ENCODE assay signal across 29 cellular contexts in genomic region chr6:46059608-46060007, GRCh38. TPM values are rescaled to one million over a fixed set of nuclear protein-coding genes. Genes with fewer than 3 reads are reported as not detected.
DNase-seq lines count a peak whose midpoint lies in the region; ATAC-seq and TF ChIP-seq lines count a peak whose summit lies in the region.
"Had no signal": no experiment of that assay in that cellular context is flagged by ENCODE, and none has a peak within 500 bp of the region (broad histone marks: within the 10 kb centered on the region; RNA-seq: fewer than 3 reads in every experiment).

No MANE protein-coding gene starts in this region.

- peak; percentile 49 to 59 for DNase-seq in NOMO-1 (lab: John Stamatoyannopoulos, UW; ENCODE audit: unreplicated experiment in 2 of 2)
- peak; percentile 9 for DNase-seq in choroid plexus epithelial cell (ENCODE audit: low read depth)
- DNase-seq in mucosa of descending colon, result no peak
- DNase-seq in suprapubic skin (ENCODE audit: low spot score in 2 of 2), result no peak
- DNase-seq in activated CD4-positive, alpha-beta T cell treated with anti-CD3 and anti-CD28 coated beads for 1 hour, result no peak
- DNase-seq in G401 (ENCODE audit: low spot score), result no peak
- DNase-seq: activated B cell treated with CpG ODN at 0.5 μM for 24 hours; activated CD4-positive, alpha-beta T cell treated with anti-CD3 and anti-CD28 coated beads, Interleukin-2, amount 50 U/mL, for 1 hour; activated effector memory CD4-positive, alpha-beta T cell treated with Interleukin-2 at 50 U/mL for 16 hours; activated T-cell treated with anti-CD3 and anti-CD28 coated beads, Interleukin-2, amount 50 U/mL, for 1 hour; anterior cingulate cortex; CD8-positive, alpha-beta T cell; effector CD8-positive, alpha-beta T cell; KBM-7; MG63; midbrain; naive thymus-derived CD8-positive, alpha-beta T cell; NCI-H1436 treated with DMSO at 0.1 percent for 48 hours; NCI-H2081 treated with DMSO at 0.1 percent for 48 hours; NCI-H226; occipital lobe; RPMI8226 had no signal

- peaks cover 0 to 4% (median 0%) of the 10 kb centered on the region in 11 experiments; a peak in 1 of 22 replicates for H3K36me3 ChIP-seq in BLaER1 treated with 17β-estradiol and CSF1 and Interleukin-3, amounts not matched to agents 10 nM and 100 nM
- H3K36me3 ChIP-seq in mucosa of descending colon (ENCODE audit: low read depth), result no peaks in the 10 kb centered on the region
- H3K36me3 ChIP-seq in suprapubic skin, result no peaks in the 10 kb centered on the region
- H3K36me3 ChIP-seq: MG63 had no signal

- intact Hi-C loops in mucosa of descending colon (cut with DNase I, micrococcal nuclease), result no loop called here

- H4K20me1 ChIP-seq in BLaER1 treated with 17β-estradiol and CSF1 and Interleukin-3, amounts not matched to agents 10 nM and 100 nM, result no peaks in the 10 kb centered on the region

- H3K4me1 ChIP-seq in BLaER1 treated with 17β-estradiol and CSF1 and Interleukin-3, amounts not matched to agents 10 nM and 100 nM, result peaks cover under 1 to 22% (median 9%) of the 10 kb centered on the region in 10 experiments; a peak in 17 of 20 replicates
- H3K4me1 ChIP-seq in mucosa of descending colon (ENCODE audit: low read depth) (peaks cover 38% of the 10 kb centered on the region), suprapubic skin (no peaks in the 10 kb centered on the region)

- no peak overlapping the region for H3K4me3 ChIP-seq in BLaER1 treated with 17β-estradiol and CSF1 and Interleukin-3, amounts not matched to agents 10 nM and 100 nM
- H3K4me3 ChIP-seq in choroid plexus epithelial cell (ENCODE audit: low read depth, low read length) (no peak overlapping the region), mucosa of descending colon (no peak overlapping the region), suprapubic skin (no peak overlapping the region)
- H3K4me3 ChIP-seq: coronary artery, MG63, skin epidermis had no signal

- TF ChIP-seq CTCF in choroid plexus epithelial cell (conservative IDR thresholded peaks at IDR 0.05; ENCODE audit: low read depth, low read length), result no peak
- no peak for TF ChIP-seq CTCF in mucosa of descending colon (IDR thresholded peaks at IDR 0.05)
- TF ChIP-seq CTCF in suprapubic skin (IDR thresholded peaks at IDR 0.05), result no peak

- in situ Hi-C loops in G401 (cut with HindIII; ENCODE audit: low sequenced_read_pairs), result no loop called here

- peak overlapping the region in 7 of 11 experiments; percentile 1 to 69 (median 44); a peak in 9 of 22 replicates for H3K4me2 ChIP-seq in BLaER1 treated with 17β-estradiol and CSF1 and Interleukin-3, amounts not matched to agents 10 nM and 100 nM

- no peak overlapping the region for H3K27ac ChIP-seq in BLaER1 treated with 17β-estradiol and CSF1 and Interleukin-3, amounts not matched to agents 10 nM and 100 nM
- H3K27ac ChIP-seq in suprapubic skin, result no peak overlapping the region
- H3K27ac ChIP-seq: coronary artery, skin epidermis had no signal

- H3K9me3 ChIP-seq in BLaER1 treated with 17β-estradiol and CSF1 and Interleukin-3, amounts not matched to agents 10 nM and 100 nM (replicated peaks in 1 of 11), result peaks cover 42 to 57% (median 49%) of the 10 kb centered on the region in 11 experiments
- no peaks in the 10 kb centered on the region for H3K9me3 ChIP-seq in mucosa of descending colon
- peaks cover 3% of the 10 kb centered on the region for H3K9me3 ChIP-seq in suprapubic skin
- H3K9me3 ChIP-seq: MG63 had no signal

- no peak overlapping the region for H3K9ac ChIP-seq in BLaER1 treated with 17β-estradiol and CSF1 and Interleukin-3, amounts not matched to agents 10 nM and 100 nM

- TF ChIP-seq POLR2A in suprapubic skin (IDR thresholded peaks at IDR 0.05), result no peak

- no peaks in the 10 kb centered on the region for H3K27me3 ChIP-seq in BLaER1 treated with 17β-estradiol and CSF1 and Interleukin-3, amounts not matched to agents 10 nM and 100 nM
- H3K27me3 ChIP-seq in suprapubic skin, result peaks cover 3% of the 10 kb centered on the region
- H3K27me3 ChIP-seq: MG63 had no signal

- TF ChIP-seq EP300 in suprapubic skin (IDR thresholded peaks at IDR 0.05), result no peak

- ATAC-seq in mucosa of descending colon (peak; percentile 49), HG02763 (IDR thresholded peaks at IDR 0.05; ENCODE audit: unreplicated experiment) (no peak)
- ATAC-seq: CD8-positive, alpha-beta T cell; naive thymus-derived CD8-positive, alpha-beta T cell had no signal

- WGBS in suprapubic skin, result 78% methylated on average over 1 of the region's 1 CpG

RNA-seq across cellular contexts. Expression of gene CLIC5, which starts 43.9 kb away (rescaled TPM):
- total RNA-seq in mucosa of descending colon (100 to 1,000 TPM; 149 to 242 (median 215) TPM), suprapubic skin (1 to 10 TPM in 3 of 4 donors, under 1 TPM in 1; 0.45 to 2.6 (median 1.6) TPM)
- total RNA-seq in G401 (2014; rRNA removed; shearing (Covaris generic)), result not detected in 2 replicates
- total RNA-seq: bronchial epithelial cell, H4, SK-MEL-5 had no signal

Comparison
In these comparisons a context has a peak if more than half of its experiments do, and no peak if none do; other contexts are left out.
1. DNase-seq: peak in NOMO-1 (2 of 2) and choroid plexus epithelial cell (single experiment); none in mucosa of descending colon (0 of 3), suprapubic skin (0 of 2), activated CD4-positive, alpha-beta T cell treated with anti-CD3 and anti-CD28 coated beads for 1 hour (single experiment) and G401 (single experiment).
2. RNA of gene CLIC5, which starts 43.9 kb away (total RNA-seq): 149 to 242 TPM in mucosa of descending colon; 0.45 to 2.6 TPM in suprapubic skin and not detected in G401; every median in the first group is over 10 times any median in the second.